Comparison of ENCODE assay signal across 8 cellular contexts in genomic region chr17:29149431-29150064, GRCh38. TPM values are rescaled to one million over a fixed set of nuclear protein-coding genes. Genes with fewer than 3 reads are reported as not detected.
DNase-seq lines count a peak whose midpoint lies in the region; ATAC-seq, FAIRE-seq and TF ChIP-seq lines count a peak whose summit lies in the region.

No MANE protein-coding gene starts in this region.

- H3K27me3 ChIP-seq in K562 (ENCODE audit: control insufficient read depth in 2 of 2, insufficient read depth in 2 of 2, low read length in 2 of 2) (no peaks in the 10 kb centered on the region), lung (ENCODE audit: control insufficient read depth, insufficient read depth) (no peaks in the 10 kb centered on the region)

- TF ChIP-seq RAD21 in K562 (CRISPR knock-in tag; conservative IDR thresholded peaks at IDR 0.05 in 1 of 2, IDR thresholded peaks at IDR 0.05 in 1 of 2), result no peak

- H3K27ac ChIP-seq in K562 (ENCODE audit: extremely low read depth, low read depth, low read length), result peak overlapping the region; percentile 42; the same call in 2 of the 3 replicates
- H3K27ac ChIP-seq in lung (ENCODE audit: low read depth in 1 of 2, low read length in 1 of 2), result peak overlapping the region; percentile 37 to 78
- H3K27ac ChIP-seq in urinary bladder (ENCODE audit: low read depth), result peak overlapping the region; percentile 83

- TF ChIP-seq POLR2A in K562 (conservative IDR thresholded peaks at IDR 0.05), result no peak

- peaks cover 81% of the 10 kb centered on the region for H3K79me2 ChIP-seq in K562 (ENCODE audit: control insufficient read depth, insufficient read depth, low read length)

- 64% methylated on average over 8 of the region's 8 CpGs for WGBS in K562 (ENCODE audit: insufficient coverage, low coverage, missing lambda C conversion rate)
- WGBS in lung, 2 donors, result 36 to 53% methylated on average over 8 of the region's 8 CpGs
- WGBS in urinary bladder, result 24% methylated on average over 8 of the region's 8 CpGs

- no peak overlapping the region for H2AFZ ChIP-seq in K562 (ENCODE audit: low read depth, low read length)

- H3K4me3 ChIP-seq in LNCaP clone FGC (ENCODE audit: low read depth, low read length) (peak overlapping the region; percentile 55), K562 (no peak overlapping the region), lung (no peak overlapping the region), urinary bladder (ENCODE audit: low read depth, low read length) (peak overlapping the region; percentile 48)

- no TSS peak for BruUV-seq in K562 (replicated peaks; lab: Mats Ljungman, UMichigan)

- TF ChIP-seq EP300 in K562 (IDR thresholded peaks at IDR 0.05; ENCODE audit: low read length), result no peak

- H3K36me3 ChIP-seq in ES-I3 (ENCODE audit: insufficient read depth, low read length) (no peaks in the 10 kb centered on the region), K562 (ENCODE audit: control insufficient read depth, insufficient read depth, low read length) (peaks cover 18% of the 10 kb centered on the region; the same call in 2 of the 3 replicates), lung (ENCODE audit: control insufficient read depth in 2 of 2, insufficient read depth in 2 of 2, low read length in 2 of 2) (no peaks in the 10 kb centered on the region), urinary bladder (ENCODE audit: insufficient read depth) (no peaks in the 10 kb centered on the region)

- no peaks in the 10 kb centered on the region for H3K9me3 ChIP-seq in ES-I3 (ENCODE audit: control insufficient read depth, insufficient read depth, low read length)
- no peaks in the 10 kb centered on the region for H3K9me3 ChIP-seq in K562 (replicated peaks; ENCODE audit: control insufficient read depth, insufficient read depth, low read depth, low read length)
- no peaks in the 10 kb centered on the region for H3K9me3 ChIP-seq in lung (ENCODE audit: control insufficient read depth in 2 of 2, insufficient read depth in 1 of 2, low read length in 1 of 2)

- CTCF ChIA-PET in K562 (lab: Yijun Ruan, JAX; ENCODE audit: low intra/inter-chr PET ratio), result interaction anchor here (1.2 to 2.3 kb wide), 4 partner anchors 30 to 141 kb away, joined by 3 to 19 read pairs (median 10); no protein-coding TSS in a partner anchor

- in situ Hi-C loops in K562 (cut with MboI), result loop anchor here (5.0 kb wide), 2 partner anchors 33 to 63 kb away; partner anchors contain the start of gene MYO18A

- peak overlapping the region; percentile 46 for H3K9ac ChIP-seq in ES-I3 (ENCODE audit: low read depth, low read length)
- H3K9ac ChIP-seq in K562 (ENCODE audit: insufficient read depth in 1 of 2, low read depth in 2 of 2, low read length in 2 of 2), result peak overlapping the region; percentile 54 to 89

- peak overlapping the region; percentile 70 for H3K4me2 ChIP-seq in K562 (ENCODE audit: insufficient read depth, low read length)

- FAIRE-seq in K562 (lab: Jason Lieb, UNC), result no peak

- DNase-seq in LNCaP clone FGC (ENCODE audit: low read depth) (no peak), K562 (ENCODE audit: extremely low read depth in 1 of 4, low spot score in 3 of 4) (no peak), lung (ENCODE audit: low spot score) (no peak), NCI-H187 treated with DMSO at 0.1 percent for 48 hours (lab: John Stamatoyannopoulos, UW) (no peak)

- TF ChIP-seq CTCF in LNCaP clone FGC (IDR thresholded peaks at IDR 0.05; ENCODE audit: control insufficient read depth, extremely low read depth, insufficient read depth) (no peak), K562 (IDR thresholded peaks at IDR 0.05 in 2 of 3, conservative IDR thresholded peaks at IDR 0.05 in 1 of 3; ENCODE audit: insufficient read depth in 2 of 3, low read depth in 1 of 3, low read length in 3 of 3) (no peak), lung (IDR thresholded peaks at IDR 0.05; ENCODE audit: control extremely low read depth, extremely low read depth) (no peak)

- POLR2A ChIA-PET in K562 (lab: Yijun Ruan, JAX), result interaction anchor here (0.9 to 3.6 kb wide), 7 partner anchors 12 to 143 kb away, joined by 3 to 15 read pairs (median 4); no protein-coding TSS in a partner anchor

- no peak for ATAC-seq in K562
- ATAC-seq in lung (ENCODE audit: insufficient read depth, low FRiP score), result no peak
- ATAC-seq in activated CD4-positive, CD25-positive, alpha-beta regulatory T cell treated with anti-CD3 and anti-CD28 coated beads, Interleukin-2, amount 50 U/mL, for 24 hours, result no peak
- no peak for ATAC-seq in HG02678 (IDR thresholded peaks at IDR 0.05; ENCODE audit: unreplicated experiment)

- peaks cover 5% of the 10 kb centered on the region for H3K9me1 ChIP-seq in K562 (ENCODE audit: control insufficient read depth, insufficient read depth, low read length)

- intact Hi-C loops in K562 (cut with micrococcal nuclease), result loop anchor here (1.0 to 10.0 kb wide), 5 partner anchors 70 to 465 kb away; partner anchors contain the start of gene CRYBA1

- peaks cover 2% of the 10 kb centered on the region; the same call in 1 of the 2 replicates for H4K20me1 ChIP-seq in K562 (replicated peaks; ENCODE audit: control insufficient read depth, insufficient read depth, low read length)

- H3K4me1 ChIP-seq in ES-I3 (ENCODE audit: insufficient read depth, low read length), result peaks cover 38% of the 10 kb centered on the region
- peaks cover 52 to 64% of the 10 kb centered on the region in 2 experiments for H3K4me1 ChIP-seq in K562 (replicated peaks in 1 of 2; ENCODE audit: control insufficient read depth in 2 of 2, insufficient read depth in 2 of 2, low read length in 2 of 2)
- peaks cover 10 to 11% of the 10 kb centered on the region in 2 donors for H3K4me1 ChIP-seq in lung (ENCODE audit: control insufficient read depth in 2 of 2, insufficient read depth in 2 of 2, low read length in 2 of 2)
- no peaks in the 10 kb centered on the region for H3K4me1 ChIP-seq in urinary bladder (ENCODE audit: insufficient read depth)

TF ChIP-seq in K562, 482 proteins besides CTCF, POLR2A, EP300 and RAD21:
- TF ChIP-seq SAFB2 (IDR thresholded peaks at IDR 0.05; ENCODE audit: borderline replicate concordance, low read depth, low read length, severe bottlenecking) (no peak), ETS2 (tag; IDR thresholded peaks at IDR 0.05; ENCODE audit: borderline replicate concordance, poor library complexity, severe bottlenecking) (no peak), ZKSCAN8 (CRISPR knock-in tag; IDR thresholded peaks at IDR 0.05) (no peak), CHCHD3 (CRISPR knock-in tag; IDR thresholded peaks at IDR 0.05) (no peak), CREB1 (IDR thresholded peaks at IDR 0.05) (no peak), CREB1 (CRISPR knock-in tag; IDR thresholded peaks at IDR 0.05) (no peak), SAP30 (IDR thresholded peaks at IDR 0.05; ENCODE audit: borderline replicate concordance, insufficient read depth, low read depth, low read length, poor library complexity, severe bottlenecking) (no peak), SETDB1 (IDR thresholded peaks at IDR 0.05; ENCODE audit: low read length) (no peak), SAFB (IDR thresholded peaks at IDR 0.05; ENCODE audit: borderline replicate concordance, low read depth, low read length) (no peak), ZFP1 (CRISPR knock-in tag; IDR thresholded peaks at IDR 0.05) (no peak), RBM14 (IDR thresholded peaks at IDR 0.05; ENCODE audit: borderline replicate concordance, insufficient read depth, low read depth, low read length) (no peak), ZBTB33 (CRISPR knock-in tag; IDR thresholded peaks at IDR 0.05) (no peak)
- TF ChIP-seq, protein P1, sequence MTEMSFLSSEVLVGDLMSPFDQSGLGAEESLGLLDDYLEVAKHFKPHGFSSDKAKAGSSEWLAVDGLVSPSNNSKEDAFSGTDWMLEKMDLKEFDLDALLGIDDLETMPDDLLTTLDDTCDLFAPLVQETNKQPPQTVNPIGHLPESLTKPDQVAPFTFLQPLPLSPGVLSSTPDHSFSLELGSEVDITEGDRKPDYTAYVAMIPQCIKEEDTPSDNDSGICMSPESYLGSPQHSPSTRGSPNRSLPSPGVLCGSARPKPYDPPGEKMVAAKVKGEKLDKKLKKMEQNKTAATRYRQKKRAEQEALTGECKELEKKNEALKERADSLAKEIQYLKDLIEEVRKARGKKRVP (CRISPR knock-in tag; IDR thresholded peaks at IDR 0.05), result no peak
TF ChIP-seq in K562: peak in this region for 0.

RNA-seq across cellular contexts. Expression of gene MYO18A, which starts 30.6 kb away (rescaled TPM):
- 148 and 349 TPM in 2 replicates for total RNA-seq in K562 (2011; cell fraction: chromatin; rRNA removed; ENCODE audit: low replicate concordance)
- total RNA-seq in K562 (2011; cell fraction: nucleolus; rRNA removed), result 124 and 136 TPM in 2 replicates
- 129 and 134 TPM in 2 replicates for total RNA-seq in K562 (2011; cell fraction: nucleoplasm; rRNA removed)
- total RNA-seq in K562 (2014; rRNA removed), result 41.7 and 42.3 TPM in 2 replicates
- 10.4 and 16.4 TPM in 2 replicates for total RNA-seq in K562 (2014; rRNA removed; fragmentation: Illumina TruSeq; extraction: Trizol)
- 17.1 and 19.2 TPM in 2 replicates for total RNA-seq in K562 (2015; rRNA removed; fragmentation: Illumina TruSeq; extraction: Trizol)
- total RNA-seq in K562 (2021), result 51.8 and 65.4 TPM in 2 replicates
- polyA plus RNA-seq in K562 (2011; rRNA removed), result 8.1 and 10.7 TPM in 2 replicates
- polyA plus RNA-seq in K562 (2011; cell fraction: cytosol; rRNA removed), result 7.3 and 9.5 TPM in 2 replicates
- 62.2 and 107 TPM in 2 replicates for polyA plus RNA-seq in K562 (2011; cell fraction: nucleus; rRNA removed)
- 31.3 and 34.9 TPM in 2 replicates for polyA plus RNA-seq in K562 (2012)
- 34.4 and 39.1 TPM in 2 replicates for polyA plus RNA-seq in K562 (2014; fragmentation: Illumina TruSeq; extraction: Trizol)
- polyA plus RNA-seq in K562 (2014; fragmentation: Nextera tagmentation; extraction: Ambion mirVana), result 1 to 10 TPM; 2.5 TPM
- 20.4 and 32.3 TPM in 2 replicates for polyA plus RNA-seq in K562 (2014; rRNA removed)
- polyA minus RNA-seq in K562 (2011; rRNA and poly(A)+ RNA removed), result 12.1 and 19.8 TPM in 2 replicates
- 22.1 and 22.6 TPM in 2 replicates for polyA minus RNA-seq in K562 (2011; cell fraction: cytosol; rRNA and poly(A)+ RNA removed)
- 40.4 and 54.3 TPM in 2 replicates for polyA minus RNA-seq in K562 (2011; cell fraction: nucleus; rRNA and poly(A)+ RNA removed)
- 10 to 100 TPM; 55.3 to 65.2 TPM for total RNA-seq in lung
- 10 to 100 TPM; 19.0 to 43.3 TPM for polyA plus RNA-seq in lung
- 33.8 TPM for total RNA-seq in urinary bladder
- polyA plus RNA-seq in urinary bladder, result 30.6 TPM

Comparison
In these comparisons a context has a peak if more than half of its experiments do, and no peak if none do; other contexts are left out.
1. H3K4me3 ChIP-seq: peak in LNCaP clone FGC (single experiment) and urinary bladder (single experiment); none in K562 (single experiment) and lung (single experiment).
2. Peak in every context shown above with its lines, with median percentiles within 50 percentile points of each other: H3K27ac ChIP-seq.